ENCODE assay signal across 32 cellular contexts in genomic region chr9:14406463-14406862, GRCh38.
"Had no signal": no experiment of that assay in that cellular context is flagged by ENCODE, and none has a peak within 500 bp of the region (broad histone marks: within the 10 kb centered on the region; RNA-seq: fewer than 3 reads in every experiment).

No MANE protein-coding gene starts in this region.

- H3K27ac Mint-ChIP-seq: activated CD4-positive, alpha-beta memory T cell treated with anti-CD3 and anti-CD28 coated beads, Interleukin-2, amount 10 ng/mL, durations not matched to agents 7 days and 5 days; activated CD4-positive, alpha-beta T cell treated with anti-CD3 and anti-CD28 coated beads, Interleukin-2, amount 10 ng/mL, durations not matched to agents 7 days and 5 days; activated naive CD8-positive, alpha-beta T cell; activated T-cell treated with anti-CD3 and anti-CD28 coated beads, Interleukin-2, amount 50 U/mL, for 24 hours; activated T-cell treated with anti-CD3 and anti-CD28 coated beads, Interleukin-2, amount 50 U/mL, for 72 hours; T-cell; T-helper 1 cell treated with Interleukin-12 subunit alpha and Interleukin-12 subunit beta and Interleukin-4 antibody, amounts not matched to agents 30 μg/mL and 1 μg/mL, for 36 hours; WTC11 had no signal

- DNase-seq: activated CD4-positive, alpha-beta memory T cell treated with anti-CD3 and anti-CD28 coated beads, Interleukin-2, amount 10 ng/mL, durations not matched to agents 7 days and 5 days; activated CD4-positive, alpha-beta T cell treated with anti-CD3 and anti-CD28 coated beads for 1 hour; activated CD4-positive, alpha-beta T cell treated with anti-CD3 and anti-CD28 coated beads for 4 hours; activated CD4-positive, alpha-beta T cell treated with anti-CD3 and anti-CD28 coated beads, Interleukin-2, amount 10 ng/mL, durations not matched to agents 7 days and 5 days; activated CD4-positive, alpha-beta T cell treated with anti-CD3 and anti-CD28 coated beads, Interleukin-2, amount 50 U/mL, for 4 hours; activated CD8-positive, alpha-beta memory T cell treated with anti-CD3 and anti-CD28 coated beads, Interleukin-2, amount 50 U/mL, for 48 hours; activated gamma-delta T cell; activated naive CD4-positive, alpha-beta T cell; activated naive CD4-positive, alpha-beta T cell treated with anti-CD3 and anti-CD28 coated beads, Interleukin-2, amount 50 U/mL, for 16 hours; activated T-cell treated with anti-CD3 and anti-CD28 coated beads for 4 hours; activated T-cell treated with anti-CD3 and anti-CD28 coated beads, Interleukin-2, amount 50 U/mL, for 24 hours; activated T-cell treated with anti-CD3 and anti-CD28 coated beads, Interleukin-2, amount 50 U/mL, for 72 hours; amygdala; aorta; body of pancreas; central memory CD4-positive, alpha-beta T cell; cerebellar nuclear complex; colonic mucosa; effector CD8-positive, alpha-beta T cell; esophagus squamous epithelium; foreskin melanocyte; head of caudate nucleus; T-cell; T-helper 9 cell had no signal

- H3K27me3 ChIP-seq: body of pancreas, cardiac muscle cell, colonic mucosa, esophagus squamous epithelium, gastroesophageal sphincter had no signal

- H3K27me3 Mint-ChIP-seq: activated CD4-positive, alpha-beta T cell treated with anti-CD3 and anti-CD28 coated beads, Interleukin-2, amount 10 ng/mL, durations not matched to agents 7 days and 5 days; activated naive CD8-positive, alpha-beta T cell had no signal

- H3K4me3 Mint-ChIP-seq: activated CD4-positive, alpha-beta memory T cell treated with anti-CD3 and anti-CD28 coated beads, Interleukin-2, amount 10 ng/mL, durations not matched to agents 7 days and 5 days; activated CD4-positive, alpha-beta T cell treated with anti-CD3 and anti-CD28 coated beads, Interleukin-2, amount 10 ng/mL, durations not matched to agents 7 days and 5 days; activated naive CD8-positive, alpha-beta T cell; activated T-cell treated with anti-CD3 and anti-CD28 coated beads, Interleukin-2, amount 50 U/mL, for 24 hours; activated T-cell treated with anti-CD3 and anti-CD28 coated beads, Interleukin-2, amount 50 U/mL, for 72 hours; T-cell; T-helper 1 cell treated with Interleukin-12 subunit alpha and Interleukin-12 subunit beta and Interleukin-4 antibody, amounts not matched to agents 30 μg/mL and 1 μg/mL, for 36 hours; WTC11 had no signal

- H3K9me3 ChIP-seq: body of pancreas, colonic mucosa, esophagus squamous epithelium, gastroesophageal sphincter had no signal

- H3K9me3 Mint-ChIP-seq: activated CD4-positive, alpha-beta memory T cell treated with anti-CD3 and anti-CD28 coated beads, Interleukin-2, amount 10 ng/mL, durations not matched to agents 7 days and 5 days; activated CD4-positive, alpha-beta T cell treated with anti-CD3 and anti-CD28 coated beads, Interleukin-2, amount 10 ng/mL, durations not matched to agents 7 days and 5 days; activated T-cell treated with anti-CD3 and anti-CD28 coated beads, Interleukin-2, amount 50 U/mL, for 24 hours; activated T-cell treated with anti-CD3 and anti-CD28 coated beads, Interleukin-2, amount 50 U/mL, for 72 hours; T-helper 1 cell treated with Interleukin-12 subunit alpha and Interleukin-12 subunit beta and Interleukin-4 antibody, amounts not matched to agents 30 μg/mL and 1 μg/mL, for 36 hours had no signal

- H3K4me3 ChIP-seq: body of pancreas, cardiac muscle cell, colonic mucosa, esophagus squamous epithelium, gastroesophageal sphincter had no signal

- H3K27ac ChIP-seq: body of pancreas, cardiac muscle cell, colonic mucosa, epithelial cell of prostate, esophagus squamous epithelium, gastroesophageal sphincter had no signal

- H3K36me3 ChIP-seq: cardiac muscle cell, colonic mucosa, esophagus squamous epithelium, gastroesophageal sphincter had no signal

- H3K36me3 Mint-ChIP-seq: activated naive CD8-positive, alpha-beta T cell; T-cell; WTC11 had no signal

- H3K4me1 ChIP-seq: body of pancreas, colonic mucosa, esophagus squamous epithelium, gastroesophageal sphincter had no signal

- FAIRE-seq: endometrium, endothelial cell of umbilical vein had no signal

- H3K4me1 Mint-ChIP-seq: activated CD4-positive, alpha-beta memory T cell treated with anti-CD3 and anti-CD28 coated beads, Interleukin-2, amount 10 ng/mL, durations not matched to agents 7 days and 5 days; activated CD4-positive, alpha-beta T cell treated with anti-CD3 and anti-CD28 coated beads, Interleukin-2, amount 10 ng/mL, durations not matched to agents 7 days and 5 days; T-cell had no signal

- ATAC-seq: activated T-cell treated with anti-CD3 and anti-CD28 coated beads, Interleukin-2, amount 50 U/mL, for 72 hours; body of pancreas; gastroesophageal sphincter; T-cell; WTC11 had no signal
